In the genomic region with DNA sequence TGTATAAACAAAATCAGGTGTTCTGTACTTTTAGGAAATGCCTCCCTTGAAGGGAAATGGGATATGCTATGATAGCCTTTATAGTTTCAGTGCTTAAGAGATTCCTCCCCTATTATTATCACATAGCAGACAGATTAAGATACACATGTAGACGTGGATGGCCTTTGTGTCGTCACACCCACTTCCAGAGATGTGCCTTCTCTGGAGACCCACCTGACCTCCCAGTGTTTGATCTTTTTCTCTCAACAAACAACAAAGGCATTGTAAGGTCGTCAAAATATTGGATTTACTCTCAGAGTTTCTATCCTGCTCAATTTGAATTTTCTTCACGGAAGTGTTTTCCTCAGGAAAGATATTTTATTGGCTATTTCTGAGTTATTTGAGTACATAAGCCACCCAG, we compare ENCODE assay signal across 2 cellular contexts.
TF ChIP-seq lines count a peak whose summit lies in the region.

No MANE protein-coding gene starts in this region.

TF ChIP-seq in SK-N-SH, 30 proteins besides CTCF, POLR2A, EP300 and RAD21 (continued from another document):
- TF ChIP-seq, protein P1, sequence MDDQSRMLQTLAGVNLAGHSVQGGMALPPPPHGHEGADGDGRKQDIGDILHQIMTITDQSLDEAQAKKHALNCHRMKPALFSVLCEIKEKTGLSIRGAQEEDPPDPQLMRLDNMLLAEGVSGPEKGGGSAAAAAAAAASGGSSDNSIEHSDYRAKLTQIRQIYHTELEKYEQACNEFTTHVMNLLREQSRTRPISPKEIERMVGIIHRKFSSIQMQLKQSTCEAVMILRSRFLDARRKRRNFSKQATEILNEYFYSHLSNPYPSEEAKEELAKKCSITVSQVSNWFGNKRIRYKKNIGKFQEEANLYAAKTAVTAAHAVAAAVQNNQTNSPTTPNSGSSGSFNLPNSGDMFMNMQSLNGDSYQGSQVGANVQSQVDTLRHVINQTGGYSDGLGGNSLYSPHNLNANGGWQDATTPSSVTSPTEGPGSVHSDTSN (IDR thresholded peaks at IDR 0.05) = no peak
TF ChIP-seq in SK-N-SH: peak in this region for 0.

TF ChIP-seq in SK-N-SH treated with all-trans-retinoic acid at 6 μM for 48 hours, 23 proteins besides CTCF, POLR2A, EP300 and RAD21 (continued from another document):
- no peak for TF ChIP-seq ESRRG (CRISPR knock-in tag; IDR thresholded peaks at IDR 0.05)
- no peak for TF ChIP-seq ZNF8 (CRISPR knock-in tag; IDR thresholded peaks at IDR 0.05)
- TF ChIP-seq, protein P2, sequence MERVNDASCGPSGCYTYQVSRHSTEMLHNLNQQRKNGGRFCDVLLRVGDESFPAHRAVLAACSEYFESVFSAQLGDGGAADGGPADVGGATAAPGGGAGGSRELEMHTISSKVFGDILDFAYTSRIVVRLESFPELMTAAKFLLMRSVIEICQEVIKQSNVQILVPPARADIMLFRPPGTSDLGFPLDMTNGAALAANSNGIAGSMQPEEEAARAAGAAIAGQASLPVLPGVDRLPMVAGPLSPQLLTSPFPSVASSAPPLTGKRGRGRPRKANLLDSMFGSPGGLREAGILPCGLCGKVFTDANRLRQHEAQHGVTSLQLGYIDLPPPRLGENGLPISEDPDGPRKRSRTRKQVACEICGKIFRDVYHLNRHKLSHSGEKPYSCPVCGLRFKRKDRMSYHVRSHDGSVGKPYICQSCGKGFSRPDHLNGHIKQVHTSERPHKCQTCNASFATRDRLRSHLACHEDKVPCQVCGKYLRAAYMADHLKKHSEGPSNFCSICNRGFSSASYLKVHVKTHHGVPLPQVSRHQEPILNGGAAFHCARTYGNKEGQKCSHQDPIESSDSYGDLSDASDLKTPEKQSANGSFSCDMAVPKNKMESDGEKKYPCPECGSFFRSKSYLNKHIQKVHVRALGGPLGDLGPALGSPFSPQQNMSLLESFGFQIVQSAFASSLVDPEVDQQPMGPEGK (CRISPR knock-in tag; IDR thresholded peaks at IDR 0.05; ENCODE audit: borderline replicate concordance) = no peak
- TF ChIP-seq CSDC2 (CRISPR knock-in tag; IDR thresholded peaks at IDR 0.05) = no peak
- TF ChIP-seq, protein P3, sequence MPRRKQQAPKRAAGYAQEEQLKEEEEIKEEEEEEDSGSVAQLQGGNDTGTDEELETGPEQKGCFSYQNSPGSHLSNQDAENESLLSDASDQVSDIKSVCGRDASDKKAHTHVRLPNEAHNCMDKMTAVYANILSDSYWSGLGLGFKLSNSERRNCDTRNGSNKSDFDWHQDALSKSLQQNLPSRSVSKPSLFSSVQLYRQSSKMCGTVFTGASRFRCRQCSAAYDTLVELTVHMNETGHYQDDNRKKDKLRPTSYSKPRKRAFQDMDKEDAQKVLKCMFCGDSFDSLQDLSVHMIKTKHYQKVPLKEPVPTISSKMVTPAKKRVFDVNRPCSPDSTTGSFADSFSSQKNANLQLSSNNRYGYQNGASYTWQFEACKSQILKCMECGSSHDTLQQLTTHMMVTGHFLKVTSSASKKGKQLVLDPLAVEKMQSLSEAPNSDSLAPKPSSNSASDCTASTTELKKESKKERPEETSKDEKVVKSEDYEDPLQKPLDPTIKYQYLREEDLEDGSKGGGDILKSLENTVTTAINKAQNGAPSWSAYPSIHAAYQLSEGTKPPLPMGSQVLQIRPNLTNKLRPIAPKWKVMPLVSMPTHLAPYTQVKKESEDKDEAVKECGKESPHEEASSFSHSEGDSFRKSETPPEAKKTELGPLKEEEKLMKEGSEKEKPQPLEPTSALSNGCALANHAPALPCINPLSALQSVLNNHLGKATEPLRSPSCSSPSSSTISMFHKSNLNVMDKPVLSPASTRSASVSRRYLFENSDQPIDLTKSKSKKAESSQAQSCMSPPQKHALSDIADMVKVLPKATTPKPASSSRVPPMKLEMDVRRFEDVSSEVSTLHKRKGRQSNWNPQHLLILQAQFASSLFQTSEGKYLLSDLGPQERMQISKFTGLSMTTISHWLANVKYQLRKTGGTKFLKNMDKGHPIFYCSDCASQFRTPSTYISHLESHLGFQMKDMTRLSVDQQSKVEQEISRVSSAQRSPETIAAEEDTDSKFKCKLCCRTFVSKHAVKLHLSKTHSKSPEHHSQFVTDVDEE (CRISPR knock-in tag; IDR thresholded peaks at IDR 0.05) = no peak
- no peak for TF ChIP-seq SNAI2 (CRISPR knock-in tag; IDR thresholded peaks at IDR 0.05)
- TF ChIP-seq, protein P4, sequence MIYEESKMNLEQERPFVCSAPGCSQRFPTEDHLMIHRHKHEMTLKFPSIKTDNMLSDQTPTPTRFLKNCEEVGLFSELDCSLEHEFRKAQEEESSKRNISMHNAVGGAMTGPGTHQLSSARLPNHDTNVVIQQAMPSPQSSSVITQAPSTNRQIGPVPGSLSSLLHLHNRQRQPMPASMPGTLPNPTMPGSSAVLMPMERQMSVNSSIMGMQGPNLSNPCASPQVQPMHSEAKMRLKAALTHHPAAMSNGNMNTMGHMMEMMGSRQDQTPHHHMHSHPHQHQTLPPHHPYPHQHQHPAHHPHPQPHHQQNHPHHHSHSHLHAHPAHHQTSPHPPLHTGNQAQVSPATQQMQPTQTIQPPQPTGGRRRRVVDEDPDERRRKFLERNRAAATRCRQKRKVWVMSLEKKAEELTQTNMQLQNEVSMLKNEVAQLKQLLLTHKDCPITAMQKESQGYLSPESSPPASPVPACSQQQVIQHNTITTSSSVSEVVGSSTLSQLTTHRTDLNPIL (CRISPR knock-in tag; IDR thresholded peaks at IDR 0.05; ENCODE audit: low read depth) = no peak
- no peak for TF ChIP-seq PPARA (CRISPR knock-in tag; IDR thresholded peaks at IDR 0.05; ENCODE audit: borderline replicate concordance)
- TF ChIP-seq ZNF70 (CRISPR knock-in tag; IDR thresholded peaks at IDR 0.05) = no peak
